21 cellular contexts compared by ENCODE assay signal in genomic region chr10:4776234-4776638, GRCh38. TPM values are rescaled to one million over a fixed set of nuclear protein-coding genes. Genes with fewer than 3 reads are reported as not detected.
A peak's percentile ranks its signal among the peaks of the same experiment; 100 is the strongest.
DNase-seq lines count a peak whose midpoint lies in the region; ATAC-seq, FAIRE-seq and TF ChIP-seq lines count a peak whose summit lies in the region.
"Had no signal": no experiment of that assay in that cellular context is flagged by ENCODE, and none has a peak within 500 bp of the region (broad histone marks: within the 10 kb centered on the region; RNA-seq: fewer than 3 reads in every experiment).

No MANE protein-coding gene starts in this region.

- peak in 1 of 2 experiments; percentile 35; a peak in 3 of 6 replicates for ATAC-seq in A549
- ATAC-seq in HG02588 (IDR thresholded peaks at IDR 0.05; ENCODE audit: unreplicated experiment) = peak; percentile 56
- ATAC-seq in HG03159 (IDR thresholded peaks at IDR 0.05; ENCODE audit: unreplicated experiment) = no peak
- no peak for ATAC-seq in HG03378 (IDR thresholded peaks at IDR 0.05; ENCODE audit: unreplicated experiment)
- ATAC-seq: sciatic nerve, WTC11 had no signal

- no peaks in the 10 kb centered on the region for H3K9me3 Mint-ChIP-seq in activated T-helper 2 cell treated with anti-CD3 and anti-CD28 coated beads, Interferon-gamma antibody, Interleukin-2, Interleukin-4, amounts not matched to agents 10 μg/mL and 5 μg/mL and 100 μg/mL, durations not matched to agents 14 hours and 24 hours and 36 hours
- H3K9me3 Mint-ChIP-seq: H9, WTC11 had no signal

- no peak for TF ChIP-seq RAD21 in A549 (conservative IDR thresholded peaks at IDR 0.05 in 1 of 2, IDR thresholded peaks at IDR 0.05 in 1 of 2)

- TF ChIP-seq POLR2A in A549 (IDR thresholded peaks at IDR 0.05; ENCODE audit: low read length) = no peak

- H3K9me3 ChIP-seq in A549 = no peaks in the 10 kb centered on the region
- H3K9me3 ChIP-seq: thoracic aorta had no signal

- CTCF ChIA-PET in A549 (lab: Yijun Ruan, JAX) = interaction anchor here (0.9 to 2.2 kb wide), 2 partner anchors 1579 to 1584 kb away, joined by 3 to 6 read pairs; no protein-coding TSS in a partner anchor

- FAIRE-seq in A549 (lab: Jason Lieb, UNC) = no peak

- no peak overlapping the region for H3K4me3 ChIP-seq in A549
- H3K4me3 ChIP-seq in GM12865 (ENCODE audit: low read depth, low read length) = no peak overlapping the region
- H3K4me3 ChIP-seq: lung, thoracic aorta had no signal

- POLR2A ChIA-PET in A549 (lab: Yijun Ruan, JAX) = no interaction called here

- peak overlapping the region; percentile 43 to 66 for H3K27ac ChIP-seq in A549
- H3K27ac ChIP-seq: thoracic aorta had no signal

- intact Hi-C loops in activated T-helper 2 cell treated with anti-CD3 and anti-CD28 coated beads, Interferon-gamma antibody, Interleukin-2, Interleukin-4, amounts not matched to agents 10 μg/mL and 5 μg/mL and 100 μg/mL, durations not matched to agents 14 hours and 24 hours and 36 hours (cut with micrococcal nuclease) = loop anchor here (5.0 to 10.0 kb wide), 2 partner anchors 971 to 1549 kb away; no protein-coding TSS in a partner anchor

- DNase-seq in A549 (ENCODE audit: low read depth in 1 of 2, low spot score in 1 of 2) (no peak), GM12865 (ENCODE audit: low read depth) (peak; percentile 14)
- DNase-seq in activated T-helper 2 cell treated with anti-CD3 and anti-CD28 coated beads, Interferon-gamma antibody, Interleukin-2, Interleukin-4, amounts not matched to agents 10 μg/mL and 5 μg/mL and 100 μg/mL, durations not matched to agents 14 hours and 24 hours and 36 hours (ENCODE audit: low spot score) = no peak
- DNase-seq in activated CD4-positive, alpha-beta T cell treated with anti-CD3 and anti-CD28 coated beads, Interleukin-2, amount 50 U/mL, for 4 hours = no peak
- DNase-seq: activated CD8-positive, alpha-beta memory T cell treated with anti-CD3 and anti-CD28 coated beads, Interleukin-2, amount 50 U/mL, for 48 hours; caudate nucleus; COR-L47; H9; head of caudate nucleus; NCI-H187 treated with DMSO at 0.1 percent for 48 hours; NCI-H345; RPMI8226; stimulated activated CD4-positive, alpha-beta T cell treated with anti-CD3 and anti-CD28 coated beads, Interleukin-2, amount 100 ng/mL, for 48 hours had no signal

- TF ChIP-seq CTCF in A549 (IDR thresholded peaks at IDR 0.05) (no peak), GM12865 (IDR thresholded peaks at IDR 0.05; ENCODE audit: insufficient read depth, low read depth, low read length, missing control alignments) (no peak)

- TF ChIP-seq EP300 in A549 (IDR thresholded peaks at IDR 0.05) = no peak

- 57% methylated on average over 2 of the region's 2 CpGs for WGBS in A549 (ENCODE audit: missing lambda C conversion rate)

- no peak overlapping the region for H3K4me2 ChIP-seq in A549

- peaks cover 24% of the 10 kb centered on the region for H3K27me3 Mint-ChIP-seq in activated T-helper 2 cell treated with anti-CD3 and anti-CD28 coated beads, Interferon-gamma antibody, Interleukin-2, Interleukin-4, amounts not matched to agents 10 μg/mL and 5 μg/mL and 100 μg/mL, durations not matched to agents 14 hours and 24 hours and 36 hours (ENCODE audit: low read depth)

- no peak overlapping the region for H3K4me3 Mint-ChIP-seq in activated T-helper 2 cell treated with anti-CD3 and anti-CD28 coated beads, Interferon-gamma antibody, Interleukin-2, Interleukin-4, amounts not matched to agents 10 μg/mL and 5 μg/mL and 100 μg/mL, durations not matched to agents 14 hours and 24 hours and 36 hours (ENCODE audit: low read depth)
- H3K4me3 Mint-ChIP-seq: H9, WTC11 had no signal

- H3K36me3 Mint-ChIP-seq in activated T-helper 2 cell treated with anti-CD3 and anti-CD28 coated beads, Interferon-gamma antibody, Interleukin-2, Interleukin-4, amounts not matched to agents 10 μg/mL and 5 μg/mL and 100 μg/mL, durations not matched to agents 14 hours and 24 hours and 36 hours (ENCODE audit: low read depth) = no peaks in the 10 kb centered on the region
- H3K36me3 Mint-ChIP-seq: WTC11 had no signal

- peaks cover 19% of the 10 kb centered on the region; the same call in 2 of the 3 replicates for H3K4me1 ChIP-seq in A549

- peaks cover 6% of the 10 kb centered on the region for H3K4me1 Mint-ChIP-seq in activated T-helper 2 cell treated with anti-CD3 and anti-CD28 coated beads, Interferon-gamma antibody, Interleukin-2, Interleukin-4, amounts not matched to agents 10 μg/mL and 5 μg/mL and 100 μg/mL, durations not matched to agents 14 hours and 24 hours and 36 hours (ENCODE audit: low read depth)
- H3K4me1 Mint-ChIP-seq: H9 had no signal

- H3K27ac Mint-ChIP-seq in activated T-helper 2 cell treated with anti-CD3 and anti-CD28 coated beads, Interferon-gamma antibody, Interleukin-2, Interleukin-4, amounts not matched to agents 10 μg/mL and 5 μg/mL and 100 μg/mL, durations not matched to agents 14 hours and 24 hours and 36 hours = peak overlapping the region; percentile 67
- H3K27ac Mint-ChIP-seq: H9, WTC11 had no signal

TF ChIP-seq in A549, 52 proteins besides CTCF, POLR2A, EP300 and RAD21:
- TF ChIP-seq RNF2 (IDR thresholded peaks at IDR 0.05; ENCODE audit: borderline replicate concordance, low read depth) = no peak
- no peak for TF ChIP-seq MAZ (IDR thresholded peaks at IDR 0.05; ENCODE audit: borderline replicate concordance, low read depth, low read length)
- TF ChIP-seq TFCP2L1 (CRISPR knock-in tag; IDR thresholded peaks at IDR 0.05) = no peak
- no peak for TF ChIP-seq HDAC2 (IDR thresholded peaks at IDR 0.05)
- TF ChIP-seq, protein P1, sequence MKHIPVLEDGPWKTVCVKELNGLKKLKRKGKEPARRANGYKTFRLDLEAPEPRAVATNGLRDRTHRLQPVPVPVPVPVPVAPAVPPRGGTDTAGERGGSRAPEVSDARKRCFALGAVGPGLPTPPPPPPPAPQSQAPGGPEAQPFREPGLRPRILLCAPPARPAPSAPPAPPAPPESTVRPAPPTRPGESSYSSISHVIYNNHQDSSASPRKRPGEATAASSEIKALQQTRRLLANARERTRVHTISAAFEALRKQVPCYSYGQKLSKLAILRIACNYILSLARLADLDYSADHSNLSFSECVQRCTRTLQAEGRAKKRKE (CRISPR knock-in tag; IDR thresholded peaks at IDR 0.05; ENCODE audit: low read depth) = no peak
- TF ChIP-seq MYC (IDR thresholded peaks at IDR 0.05; ENCODE audit: borderline replicate concordance, low read length) = no peak
- no peak for TF ChIP-seq ZSCAN20 (CRISPR knock-in tag; IDR thresholded peaks at IDR 0.05)
- no peak for TF ChIP-seq KDM5A (IDR thresholded peaks at IDR 0.05)
TF ChIP-seq in A549: peak in this region for 0.

RNA-seq across cellular contexts. Expression of gene AKR1E2, which starts 49.8 kb away (rescaled TPM):
- polyA plus RNA-seq in A549 (2011; rRNA removed) = 17.5 and 20.0 TPM in 2 replicates
- 12.0 and 14.8 TPM in 2 replicates for polyA plus RNA-seq in A549 (2012; cell fraction: cytosol; rRNA removed)
- polyA plus RNA-seq in A549 (2012; cell fraction: nucleus; rRNA removed) = 25.9 and 28.9 TPM in 2 replicates
- 10.5 to 15.2 TPM (median 11.2 TPM) in 3 replicates for polyA plus RNA-seq in A549 (2017; fragmentation: RNase III; extraction: RNeasy Plus Mini Kit Qiagen cat#74134 plus additional on column Dnase treatment)
- polyA minus RNA-seq in A549 (2011; rRNA and poly(A)+ RNA removed) = 139 and 226 TPM in 2 replicates
- total RNA-seq in activated T-helper 2 cell treated with anti-CD3 and anti-CD28 coated beads, Interferon-gamma antibody, Interleukin-2, Interleukin-4, amounts not matched to agents 10 μg/mL and 5 μg/mL and 100 μg/mL, durations not matched to agents 14 hours and 24 hours and 36 hours = 8.3 and 10.1 TPM in 2 replicates
- total RNA-seq: myocyte had no signal
